ENCODE assay signal across 13 cellular contexts in the genomic region with DNA sequence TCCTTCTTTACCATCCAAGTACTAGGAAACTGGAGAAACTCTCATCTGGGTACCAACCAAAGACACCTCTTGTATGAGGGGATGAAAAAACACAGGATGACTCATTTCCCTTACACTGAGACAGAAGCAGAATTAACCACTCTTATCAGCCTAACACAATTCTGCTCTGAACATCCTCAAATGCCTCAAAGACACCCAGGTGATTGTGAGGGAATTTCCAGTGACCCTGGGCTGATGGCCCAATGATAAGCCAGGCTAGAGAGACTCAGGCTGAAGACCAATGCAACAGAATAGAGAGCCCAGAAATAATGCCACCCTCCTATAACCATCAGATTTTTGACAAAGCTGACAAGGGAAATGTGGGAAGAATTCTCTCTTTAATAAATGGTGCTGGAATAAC.
"Had no signal": no experiment of that assay in that cellular context is flagged by ENCODE, and none has a peak within 500 bp of the region (broad histone marks: within the 10 kb centered on the region; RNA-seq: fewer than 3 reads in every experiment).

No MANE protein-coding gene starts in this region.

- H3K4me1 Mint-ChIP-seq: neural crest cell had no signal

- H3K27ac Mint-ChIP-seq: activated naive CD8-positive, alpha-beta T cell treated with anti-CD3 and anti-CD28 coated beads, Interleukin-2, amount 10 ng/mL, durations not matched to agents 7 days and 5 days; brain; T-helper 1 cell treated with Interleukin-12 subunit alpha and Interleukin-12 subunit beta and Interleukin-4 antibody, amounts not matched to agents 30 μg/mL and 1 μg/mL, for 36 hours had no signal

- H2AFZ ChIP-seq: hepatocyte had no signal

- H3K4me3 ChIP-seq: dorsolateral prefrontal cortex, hepatocyte, tibial nerve had no signal

- ATAC-seq: foreskin keratinocyte had no signal

- H3K4me1 ChIP-seq: foreskin keratinocyte had no signal

- DNase-seq: activated CD4-positive, CD25-positive, alpha-beta regulatory T cell treated with anti-CD3 and anti-CD28 coated beads, Interleukin-2, amount 50 U/mL, for 72 hours; activated CD8-positive, alpha-beta memory T cell treated with anti-CD3 and anti-CD28 coated beads, Interleukin-2, amount 50 U/mL, for 48 hours; activated gamma-delta T cell; activated naive CD8-positive, alpha-beta T cell treated with anti-CD3 and anti-CD28 coated beads, Interleukin-2, amount 10 ng/mL, durations not matched to agents 7 days and 5 days; foreskin keratinocyte; mammary epithelial cell; stimulated activated naive CD4-positive, alpha-beta T cell had no signal

- H3K4me2 ChIP-seq: hepatocyte had no signal

- H3K27me3 Mint-ChIP-seq: activated naive CD8-positive, alpha-beta T cell treated with anti-CD3 and anti-CD28 coated beads, Interleukin-2, amount 10 ng/mL, durations not matched to agents 7 days and 5 days had no signal

- H3K27me3 ChIP-seq: dorsolateral prefrontal cortex, foreskin keratinocyte, hepatocyte, tibial nerve had no signal

- H3K27ac ChIP-seq: dorsolateral prefrontal cortex, foreskin keratinocyte, hepatocyte, tibial nerve had no signal

- H3K4me3 Mint-ChIP-seq: activated naive CD8-positive, alpha-beta T cell treated with anti-CD3 and anti-CD28 coated beads, Interleukin-2, amount 10 ng/mL, durations not matched to agents 7 days and 5 days; T-helper 1 cell treated with Interleukin-12 subunit alpha and Interleukin-12 subunit beta and Interleukin-4 antibody, amounts not matched to agents 30 μg/mL and 1 μg/mL, for 36 hours had no signal
